Comparison of ENCODE assay signal across 16 cellular contexts in the genomic region with DNA sequence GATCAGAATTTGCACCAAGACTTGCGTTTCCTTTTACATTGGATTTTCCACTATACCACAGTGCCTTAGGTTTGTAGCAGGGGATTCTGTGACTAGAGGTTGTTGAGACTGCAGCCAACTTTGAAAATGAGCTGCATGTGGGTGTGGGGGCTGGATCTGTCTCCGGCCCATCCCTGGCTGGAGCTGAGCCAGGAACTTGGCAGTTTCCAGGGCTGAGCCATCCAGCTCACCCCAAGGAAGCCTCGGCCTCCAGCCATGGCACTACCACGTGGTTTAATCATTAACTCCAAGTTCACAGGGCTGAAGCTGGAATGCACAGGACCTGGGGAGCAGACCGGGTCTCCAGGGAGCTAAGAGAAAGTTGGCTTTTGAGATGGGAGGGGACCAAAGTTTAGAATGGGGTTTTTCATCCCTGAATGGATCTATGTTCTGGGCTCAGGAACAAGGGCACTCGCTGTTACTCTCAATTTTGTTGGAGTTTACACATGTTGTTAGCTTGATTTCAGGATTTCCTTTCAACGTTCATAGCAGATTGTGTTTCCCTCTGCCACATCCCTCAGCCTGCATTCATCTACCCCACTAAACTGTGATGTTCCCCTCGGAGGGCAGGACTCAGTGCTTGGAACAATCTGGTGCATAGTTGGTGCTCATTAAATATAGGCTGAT. TPM values are rescaled to one million over a fixed set of nuclear protein-coding genes. Genes with fewer than 3 reads are reported as not detected.
DNase-seq lines count a peak whose midpoint lies in the region; ATAC-seq, FAIRE-seq and TF ChIP-seq lines count a peak whose summit lies in the region.
"Had no signal": no experiment of that assay in that cellular context is flagged by ENCODE, and none has a peak within 500 bp of the region (broad histone marks: within the 10 kb centered on the region; RNA-seq: fewer than 3 reads in every experiment).

No MANE protein-coding gene starts in this region.

- 21 to 24% methylated on average over 8 of the region's 8 CpGs for WGBS in GM23248 (ENCODE audit: low coverage in 1 of 2, low lambda C conversion rate in 2 of 2, missing lambda C conversion rate in 2 of 2), 2 experiments
- 15 to 38% (median 19%) methylated on average over 8 of the region's 8 CpGs for WGBS in small intestine, 3 donors

- H3K79me2 ChIP-seq in GM23248 (ENCODE audit: insufficient read depth): no peaks in the 10 kb centered on the region

- FAIRE-seq in kidney (lab: Jason Lieb, UNC) (no peak), small intestine (lab: Jason Lieb, UNC) (no peak)

- no peaks in the 10 kb centered on the region for H3K9me3 ChIP-seq in GM23248 (ENCODE audit: low read depth)
- H3K9me3 ChIP-seq in adipocyte (ENCODE audit: control insufficient read depth, low read length): peaks cover 3% of the 10 kb centered on the region
- H3K9me3 ChIP-seq in kidney (ENCODE audit: control insufficient read depth in 1 of 2, low read length in 2 of 2): no peaks in the 10 kb centered on the region
- H3K9me3 ChIP-seq in small intestine (ENCODE audit: control insufficient read depth, low read depth): no peaks in the 10 kb centered on the region
- no peaks in the 10 kb centered on the region for H3K9me3 ChIP-seq in CD4-positive, alpha-beta T cell (ENCODE audit: control insufficient read depth, low read length)

- H3K4me2 ChIP-seq in GM23248 (ENCODE audit: unreplicated experiment): no peak overlapping the region

- POLR2A ChIA-PET in WTC11 (lab: Charles Lee): no interaction called here
- POLR2A ChIA-PET in CD4-positive, alpha-beta T cell (lab: Charles Lee): interaction anchor here (0.6 kb wide), 1 partner anchor 66 kb away, joined by 3 read pairs; no protein-coding TSS in a partner anchor

- no peak overlapping the region for H3K4me3 Mint-ChIP-seq in WTC11
- no peak overlapping the region for H3K4me3 Mint-ChIP-seq in CD4-positive, alpha-beta T cell
- H3K4me3 Mint-ChIP-seq: activated T-helper 17 cell treated with anti-CD3 and anti-CD28 coated beads, Interleukin-2, amount 50 U/mL, for 72 hours had no signal

- H3K27ac Mint-ChIP-seq in WTC11: no peak overlapping the region
- H3K27ac Mint-ChIP-seq in CD4-positive, alpha-beta T cell: no peak overlapping the region
- H3K27ac Mint-ChIP-seq: activated T-helper 17 cell treated with anti-CD3 and anti-CD28 coated beads, Interleukin-2, amount 50 U/mL, for 72 hours; progenitor cell of endocrine pancreas had no signal

- H3K9ac ChIP-seq in GM23248 (no peak overlapping the region), adipocyte (ENCODE audit: low read length) (no peak overlapping the region), kidney (ENCODE audit: low read length in 2 of 2) (peak overlapping the region; percentile 37 to 48)

- no peaks in the 10 kb centered on the region for H3K36me3 ChIP-seq in GM23248 (ENCODE audit: low read depth)
- no peaks in the 10 kb centered on the region for H3K36me3 ChIP-seq in adipocyte (ENCODE audit: control insufficient read depth, insufficient read depth, low read length, severe bottlenecking)
- no peaks in the 10 kb centered on the region for H3K36me3 ChIP-seq in kidney (ENCODE audit: control insufficient read depth in 1 of 2, insufficient read depth in 2 of 2, low read length in 2 of 2)
- no peaks in the 10 kb centered on the region for H3K36me3 ChIP-seq in small intestine (ENCODE audit: control insufficient read depth in 2 of 2, insufficient read depth in 2 of 2, low read length in 2 of 2)

- H3K27me3 ChIP-seq in GM23248 (replicated peaks; ENCODE audit: insufficient read depth) (0 out of 2 replicates have a peak, but pooled peaks cover 29% of the 10 kb centered on the region), adipocyte (replicated peaks; ENCODE audit: control insufficient read depth, insufficient read depth, low read length) (peaks cover 33% of the 10 kb centered on the region), small intestine (ENCODE audit: control insufficient read depth in 2 of 2, insufficient read depth in 2 of 2, low read length in 2 of 2) (no peaks in the 10 kb centered on the region)
- peaks cover 9% of the 10 kb centered on the region for H3K27me3 ChIP-seq in CD4-positive, alpha-beta T cell (ENCODE audit: control insufficient read depth, insufficient read depth, low read length)

- H3K4me3 ChIP-seq in GM23248: no peak overlapping the region
- H3K4me3 ChIP-seq in adipocyte (ENCODE audit: low read length): no peak overlapping the region
- peak overlapping the region; percentile 36 to 52 for H3K4me3 ChIP-seq in kidney (ENCODE audit: low read length in 2 of 2)
- H3K4me3 ChIP-seq in small intestine (ENCODE audit: low read depth in 1 of 2, low read length in 2 of 2): no peak overlapping the region

- H3K9me2 ChIP-seq in GM23248 (ENCODE audit: insufficient read depth): no peaks in the 10 kb centered on the region

- intact Hi-C loops in kidney (cut with DNase I): no loop called here
- intact Hi-C loops in CD4-positive, alpha-beta T cell (cut with DNase I, micrococcal nuclease): no loop called here

- TF ChIP-seq CTCF in kidney (IDR thresholded peaks at IDR 0.05; ENCODE audit: borderline replicate concordance, extremely low read depth, insufficient read depth): no peak
- TF ChIP-seq CTCF in WTC11 (IDR thresholded peaks at IDR 0.05): no peak
- no peak for TF ChIP-seq CTCF in CD4-positive, alpha-beta T cell (IDR thresholded peaks at IDR 0.05)

- H3K36me3 Mint-ChIP-seq in WTC11: no peaks in the 10 kb centered on the region
- no peaks in the 10 kb centered on the region for H3K36me3 Mint-ChIP-seq in CD4-positive, alpha-beta T cell (ENCODE audit: low read depth)

- no peaks in the 10 kb centered on the region for H4K20me1 ChIP-seq in GM23248 (ENCODE audit: insufficient read depth)

- no peaks in the 10 kb centered on the region for H3K9me3 Mint-ChIP-seq in WTC11
- no peaks in the 10 kb centered on the region for H3K9me3 Mint-ChIP-seq in CD4-positive, alpha-beta T cell
- H3K9me3 Mint-ChIP-seq: activated T-helper 17 cell treated with anti-CD3 and anti-CD28 coated beads, Interleukin-2, amount 50 U/mL, for 72 hours had no signal

- H3K4me1 Mint-ChIP-seq in WTC11: no peaks in the 10 kb centered on the region
- no peaks in the 10 kb centered on the region for H3K4me1 Mint-ChIP-seq in CD4-positive, alpha-beta T cell (ENCODE audit: low read depth)
- H3K4me1 Mint-ChIP-seq: activated T-helper 17 cell treated with anti-CD3 and anti-CD28 coated beads, Interleukin-2, amount 50 U/mL, for 72 hours had no signal

- H3K27ac ChIP-seq in GM23248: no peak overlapping the region
- peak overlapping the region; percentile 88 for H3K27ac ChIP-seq in kidney (ENCODE audit: low read depth in 2 of 2, low read length in 2 of 2)
- peak overlapping the region in 1 of 2 donors; percentile 64 for H3K27ac ChIP-seq in small intestine (ENCODE audit: low read depth in 1 of 2, low read length in 1 of 2)
- no peak overlapping the region for H3K27ac ChIP-seq in CD4-positive, alpha-beta T cell (ENCODE audit: low read depth, low read length)

- no peaks in the 10 kb centered on the region for H3F3A ChIP-seq in GM23248 (ENCODE audit: insufficient read depth)

- no peak overlapping the region for H2AFZ ChIP-seq in GM23248

- H3K4me1 ChIP-seq in GM23248 (ENCODE audit: insufficient read depth) (no peaks in the 10 kb centered on the region), adipocyte (ENCODE audit: control insufficient read depth, insufficient read depth, low read length) (peaks cover 4% of the 10 kb centered on the region), kidney (ENCODE audit: control insufficient read depth in 1 of 2, insufficient read depth in 1 of 2, low read depth in 1 of 2, low read length in 2 of 2) (peaks cover 27 to 29% of the 10 kb centered on the region in 2 donors), small intestine (ENCODE audit: control insufficient read depth in 2 of 2, insufficient read depth in 1 of 2, low read depth in 1 of 2, low read length in 1 of 2) (peaks cover 5 to 13% of the 10 kb centered on the region in 2 donors)

- peak; percentile 39 for DNase-seq in GM23248
- DNase-seq in adipocyte (ENCODE audit: low read depth): peak; percentile 47
- peak; percentile 93 for DNase-seq in kidney
- DNase-seq in small intestine: peak; percentile 94
- no peak for DNase-seq in WTC11 (ENCODE audit: low spot score)
- no peak for DNase-seq in DMS153 treated with DMSO at 0.1 percent for 48 hours (lab: John Stamatoyannopoulos, UW; ENCODE audit: unreplicated experiment)
- no peak for DNase-seq in NCI-H2227 treated with DMSO at 0.1 percent for 48 hours (lab: John Stamatoyannopoulos, UW)
- no peak for DNase-seq in CD4-positive, alpha-beta T cell
- DNase-seq: DMS153, foreskin melanocyte, NCI-H524, SIG-M5 had no signal

- in situ Hi-C loops in GM23248 (cut with MboI): no loop called here

- H3K27me3 Mint-ChIP-seq in WTC11 (ENCODE audit: low read depth): no peaks in the 10 kb centered on the region; the same call in 1 of the 2 replicates
- H3K27me3 Mint-ChIP-seq in CD4-positive, alpha-beta T cell: peaks cover 71% of the 10 kb centered on the region

- no peak for ATAC-seq in WTC11
- no peak for ATAC-seq in CD4-positive, alpha-beta T cell (ENCODE audit: poor library complexity)
- ATAC-seq: activated T-helper 17 cell treated with anti-CD3 and anti-CD28 coated beads, Interleukin-2, amount 50 U/mL, for 72 hours had no signal

- CTCF ChIA-PET in WTC11 (lab: Charles Lee): interaction anchor here (1.1 kb wide), 1 partner anchor 17 kb away, joined by 5 read pairs; no protein-coding TSS in a partner anchor
- CTCF ChIA-PET in CD4-positive, alpha-beta T cell (lab: Charles Lee): no interaction called here

TF ChIP-seq in WTC11, 78 proteins besides CTCF, POLR2A, EP300 and RAD21 (continues in another document):
- no peak for TF ChIP-seq ATF2 (CRISPR knock-in tag; IDR thresholded peaks at IDR 0.05; ENCODE audit: borderline replicate concordance, low read depth)
- no peak for TF ChIP-seq ESRRA (CRISPR knock-in tag; IDR thresholded peaks at IDR 0.05; ENCODE audit: borderline replicate concordance)

RNA-seq across cellular contexts. Expression of gene HNF1B, which starts 42.3 kb away (rescaled TPM):
- not detected in 2 replicates for total RNA-seq in GM23248 (2014; rRNA removed; shearing (Covaris generic))
- polyA plus RNA-seq in GM23248 (2016; fragmentation: Nextera tagmentation; extraction: Ambion mirVana) (not detected in 2 replicates), kidney (ENCODE audit: insufficient read depth, low read depth, low replicate concordance) (84.1 TPM), small intestine (10 to 100 TPM in 2 of 3 donors, 1 to 10 TPM in 1; 10.0 to 18.1 (median 11.9) TPM)
- total RNA-seq in kidney (185 TPM), WTC11 (2021) (0.14 to 0.26 TPM (median 0.23 TPM) in 3 replicates)
- not detected for total RNA-seq in CD4-positive, alpha-beta T cell
- total RNA-seq: lung microvascular endothelial cell, subcutaneous adipose tissue had no signal

Comparison
In these comparisons a context has a peak if more than half of its experiments do, and no peak if none do; other contexts are left out.
1. DNase-seq: peak in GM23248 (single experiment), adipocyte (single experiment), kidney (single experiment) and small intestine (single experiment); none in WTC11 (single experiment), DMS153 treated with DMSO at 0.1 percent for 48 hours (single experiment), NCI-H2227 treated with DMSO at 0.1 percent for 48 hours (single experiment) and CD4-positive, alpha-beta T cell (0 of 10).
2. H3K27ac ChIP-seq: peak in kidney (2 of 2); none in GM23248 (single experiment) and CD4-positive, alpha-beta T cell (single experiment).
3. H3K4me3 ChIP-seq: peak in kidney (2 of 2); none in GM23248 (single experiment), adipocyte (single experiment) and small intestine (0 of 2).
4. H3K9ac ChIP-seq: peak in kidney (2 of 2); none in GM23248 (single experiment) and adipocyte (single experiment).
5. RNA of gene HNF1B, which starts 42.3 kb away (total RNA-seq): 185 TPM in kidney (single experiment); 0.14 to 0.26 TPM in WTC11, not detected in GM23248 and not detected in CD4-positive, alpha-beta T cell; every median in the first group is over 100 times any median in the second.